Comparison of ENCODE assay signal across 20 cellular contexts in genomic region chr1:205547932-205548827, GRCh38. TPM values are rescaled to one million over a fixed set of nuclear protein-coding genes. Genes with fewer than 3 reads are reported as not detected.
DNase-seq lines count a peak whose midpoint lies in the region; ATAC-seq and TF ChIP-seq lines count a peak whose summit lies in the region.
"Had no signal": no experiment of that assay in that cellular context is flagged by ENCODE, and none has a peak within 500 bp of the region (broad histone marks: within the 10 kb centered on the region; RNA-seq: fewer than 3 reads in every experiment).

No MANE protein-coding gene starts in this region.

- intact Hi-C loops in sigmoid colon (cut with DNase I), result no loop called here

- no peak for TF ChIP-seq EP300 in sigmoid colon (IDR thresholded peaks at IDR 0.05)

- no peak for TF ChIP-seq POLR2A in sigmoid colon (IDR thresholded peaks at IDR 0.05)

- ATAC-seq in HG02588 (IDR thresholded peaks at IDR 0.05; ENCODE audit: unreplicated experiment) (no peak), GM19395 (IDR thresholded peaks at IDR 0.05; ENCODE audit: unreplicated experiment) (no peak)
- ATAC-seq: activated CD4-positive, alpha-beta T cell treated with anti-CD3 and anti-CD28 coated beads for 36 hours; left lung; right cardiac atrium had no signal

- no peak overlapping the region for H3K4me3 ChIP-seq in sigmoid colon
- H3K4me3 ChIP-seq: breast epithelium, left lung, suprapubic skin had no signal

- H3K4me1 ChIP-seq in sigmoid colon, result peaks cover 0 to 13% (median 10%) of the 10 kb centered on the region in 4 donors

- H3K27me3 ChIP-seq in sigmoid colon, result peaks cover 0 to 65% (median 24%) of the 10 kb centered on the region in 3 donors
- H3K27me3 ChIP-seq: breast epithelium had no signal

- 78 to 81% methylated on average over 15 of the region's 15 CpGs for WGBS in sigmoid colon, 2 donors

- no peaks in the 10 kb centered on the region for H3K36me3 ChIP-seq in sigmoid colon
- H3K36me3 ChIP-seq: breast epithelium, left lung, suprapubic skin had no signal

- H3K27ac ChIP-seq in sigmoid colon, result no peak overlapping the region
- H3K27ac ChIP-seq: breast epithelium, left lung, suprapubic skin had no signal

- no peaks in the 10 kb centered on the region for H3K9me3 ChIP-seq in sigmoid colon
- H3K9me3 ChIP-seq: breast epithelium, left lung, SK-N-SH, suprapubic skin had no signal

- DNase-seq in EL (peak; percentile 42), M059J (ENCODE audit: low read depth) (peak; percentile 32), ecto neural progenitor cell (ENCODE audit: low spot score) (peak; percentile 45), sigmoid colon (peak; percentile 39), pons (ENCODE audit: low spot score) (no peak)
- DNase-seq: activated CD4-positive, alpha-beta T cell treated with anti-CD3 and anti-CD28 coated beads for 36 hours; activated effector memory CD4-positive, alpha-beta T cell treated with anti-CD3 and anti-CD28 coated beads, Interleukin-2, amount 50 U/mL, for 16 hours; CD4-positive, CD25-positive, alpha-beta regulatory T cell; Kasumi-1; NCI-H1092 treated with DMSO at 0.1 percent for 48 hours; NCI-H2029 treated with DMSO at 0.1 percent for 48 hours; right cardiac atrium; SK-N-SH; stimulated activated CD4-positive, alpha-beta T cell treated with anti-CD3 and anti-CD28 coated beads, Interleukin-15, amount 100 ng/mL, for 24 hours; T1000 had no signal

- no peak for TF ChIP-seq CTCF in sigmoid colon (IDR thresholded peaks at IDR 0.05)

RNA-seq across cellular contexts. Expression of gene CDK18, which starts 43.7 kb away (rescaled TPM):
- total RNA-seq in M059J (2014; rRNA removed; shearing (Covaris generic)), result 0.12 and 1.2 TPM in 2 replicates
- 10 to 100 TPM in 2 of 4 donors, 1 to 10 TPM in 2; 6.7 to 14.3 (median 11.4) TPM for total RNA-seq in sigmoid colon
- 10 to 100 TPM; 10.8 to 26.8 (median 14.3) TPM for polyA plus RNA-seq in sigmoid colon
- polyA plus RNA-seq: CD4-positive, CD25-positive, alpha-beta regulatory T cell had no signal
